ENCODE assay signal across 14 cellular contexts in the genomic region with DNA sequence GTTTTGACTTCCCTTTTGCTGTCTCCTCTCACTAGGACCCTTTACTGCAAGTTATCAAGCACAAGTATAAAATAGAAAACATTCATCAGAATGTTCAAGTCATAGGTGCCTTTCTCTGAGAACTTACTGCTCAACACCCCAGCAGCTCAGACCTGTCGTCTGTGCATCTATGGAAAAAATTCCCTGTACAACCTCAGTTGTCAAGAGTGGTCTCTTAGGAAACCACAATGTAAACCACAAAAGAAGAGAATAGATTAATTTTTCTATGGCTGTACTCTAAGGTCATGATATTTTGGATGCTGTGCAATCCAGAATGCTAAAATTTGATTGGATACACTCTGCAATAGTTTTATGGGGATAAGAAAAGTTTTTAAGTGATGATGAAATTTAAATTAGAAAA.
DNase-seq lines count a peak whose midpoint lies in the region; ATAC-seq, FAIRE-seq and TF ChIP-seq lines count a peak whose summit lies in the region.
"Had no signal": no experiment of that assay in that cellular context is flagged by ENCODE, and none has a peak within 500 bp of the region (broad histone marks: within the 10 kb centered on the region; RNA-seq: fewer than 3 reads in every experiment).

No MANE protein-coding gene starts in this region.

- peaks cover 25% of the 10 kb centered on the region for H3K79me2 ChIP-seq in neural progenitor cell (ENCODE audit: low read depth)

- ATAC-seq in CD8-positive, alpha-beta T cell: no peak
- ATAC-seq in HG02610 (IDR thresholded peaks at IDR 0.05; ENCODE audit: unreplicated experiment) (no peak), HG03039 (IDR thresholded peaks at IDR 0.05; ENCODE audit: unreplicated experiment) (no peak)
- ATAC-seq: HCT116, K562 had no signal

- TF ChIP-seq CTCF in CD8-positive, alpha-beta T cell (IDR thresholded peaks at IDR 0.05): no peak
- TF ChIP-seq CTCF in endodermal cell (conservative IDR thresholded peaks at IDR 0.05): no peak
- no peak for TF ChIP-seq CTCF in neural progenitor cell (IDR thresholded peaks at IDR 0.05)

- 94% methylated on average over 1 of the region's 1 CpG; no CpG with 5 or more reads in 1 of the 2 experiments for WGBS in endodermal cell (ENCODE audit: insufficient coverage in 1 of 2, insufficient read length in 1 of 2), 2 experiments

- intact Hi-C loops in CD8-positive, alpha-beta T cell (cut with DNase I, micrococcal nuclease): loop anchor here (2.0 to 10.0 kb wide), 8 partner anchors 13 to 1952 kb away; partner anchors contain the start of genes CCDC148 (in 1 of the 2), LY75 (in 1 of the 2), MARCHF7 (in 1 of the 2) and PKP4 (in 1 of the 2)

- no peak overlapping the region for H3K9ac ChIP-seq in endodermal cell (ENCODE audit: extremely low read depth, low read length, poor library complexity, severe bottlenecking)
- H3K9ac ChIP-seq in neural progenitor cell: no peak overlapping the region

- peaks cover 74% of the 10 kb centered on the region for H3K4me1 Mint-ChIP-seq in CD8-positive, alpha-beta T cell (ENCODE audit: low read depth)
- H3K4me1 Mint-ChIP-seq in endodermal cell (peaks cover 36% of the 10 kb centered on the region), neural progenitor cell (peaks cover 48% of the 10 kb centered on the region)

- no peaks in the 10 kb centered on the region for H3K9me3 Mint-ChIP-seq in CD8-positive, alpha-beta T cell
- H3K9me3 Mint-ChIP-seq in endodermal cell (no peaks in the 10 kb centered on the region), neural progenitor cell (no peaks in the 10 kb centered on the region)
- H3K9me3 Mint-ChIP-seq: dendritic cell treated with granulocyte-macrophage colony-stimulating factor and Interleukin-4, amounts not matched to agents 40 ng/mL and 50 ng/mL, for 4 days had no signal

- H3K36me3 Mint-ChIP-seq in CD8-positive, alpha-beta T cell: peaks cover 10% of the 10 kb centered on the region
- no peaks in the 10 kb centered on the region for H3K36me3 Mint-ChIP-seq in endodermal cell (ENCODE audit: low read depth)
- no peaks in the 10 kb centered on the region for H3K36me3 Mint-ChIP-seq in neural progenitor cell

- no peaks in the 10 kb centered on the region for H3K36me3 ChIP-seq in CD8-positive, alpha-beta T cell (ENCODE audit: insufficient read depth, low read length)
- H3K36me3 ChIP-seq in endodermal cell (ENCODE audit: control insufficient read depth, insufficient read depth, low read length) (no peaks in the 10 kb centered on the region), neural progenitor cell (no peaks in the 10 kb centered on the region)

- POLR2A ChIA-PET in CD8-positive, alpha-beta T cell (lab: Charles Lee): interaction anchor here (5.0 kb wide), 1 partner anchor 19 kb away, joined by 32 read pairs; no protein-coding TSS in a partner anchor

- no peaks in the 10 kb centered on the region for H3K9me3 ChIP-seq in CD8-positive, alpha-beta T cell (ENCODE audit: low read length)
- H3K9me3 ChIP-seq in endodermal cell (ENCODE audit: control insufficient read depth, low read length): no peaks in the 10 kb centered on the region
- H3K9me3 ChIP-seq in neural progenitor cell (ENCODE audit: low read depth): no peaks in the 10 kb centered on the region

- DNase-seq in CD8-positive, alpha-beta T cell: no peak
- DNase-seq in RCC 7860 (ENCODE audit: low spot score): no peak
- DNase-seq in endodermal cell: no peak
- no peak for DNase-seq in neural progenitor cell (ENCODE audit: low spot score)
- DNase-seq in DMS79 treated with DMSO at 0.1 percent for 48 hours (lab: John Stamatoyannopoulos, UW): no peak
- DNase-seq: activated gamma-delta T cell, head of caudate nucleus, mammary epithelial cell had no signal

- CTCF ChIA-PET in CD8-positive, alpha-beta T cell (lab: Charles Lee): no interaction called here

- H3K4me2 ChIP-seq in neural progenitor cell: no peak overlapping the region

- peak; percentile 46 for FAIRE-seq in RCC 7860 (lab: Jason Lieb, UNC)
- FAIRE-seq: GM12891, K562 had no signal

- peaks cover 24% of the 10 kb centered on the region for H4K20me1 ChIP-seq in neural progenitor cell (ENCODE audit: low read depth)

- peak overlapping the region; percentile 90 for H3K4me3 Mint-ChIP-seq in CD8-positive, alpha-beta T cell
- H3K4me3 Mint-ChIP-seq in endodermal cell: no peak overlapping the region
- H3K4me3 Mint-ChIP-seq in neural progenitor cell: peak overlapping the region; percentile 89
- H3K4me3 Mint-ChIP-seq: dendritic cell treated with granulocyte-macrophage colony-stimulating factor and Interleukin-4, amounts not matched to agents 40 ng/mL and 50 ng/mL, for 4 days had no signal

- H3K27ac ChIP-seq in CD8-positive, alpha-beta T cell (ENCODE audit: low read depth, low read length): no peak overlapping the region
- H3K27ac ChIP-seq in endodermal cell (ENCODE audit: low read depth, low read length) (no peak overlapping the region), neural progenitor cell (no peak overlapping the region)

- H3F3A ChIP-seq in neural progenitor cell (ENCODE audit: low read depth): peaks cover 39% of the 10 kb centered on the region

- H3K27me3 Mint-ChIP-seq in CD8-positive, alpha-beta T cell (ENCODE audit: low read depth): no peaks in the 10 kb centered on the region
- peaks cover 18% of the 10 kb centered on the region for H3K27me3 Mint-ChIP-seq in endodermal cell (ENCODE audit: insufficient read depth)
- peaks cover 23% of the 10 kb centered on the region for H3K27me3 Mint-ChIP-seq in neural progenitor cell (ENCODE audit: insufficient read depth, low read depth)
- H3K27me3 Mint-ChIP-seq: dendritic cell treated with granulocyte-macrophage colony-stimulating factor and Interleukin-4, amounts not matched to agents 40 ng/mL and 50 ng/mL, for 4 days had no signal

- H3K4me3 ChIP-seq in CD8-positive, alpha-beta T cell (ENCODE audit: low read depth, low read length): no peak overlapping the region
- H3K4me3 ChIP-seq in endodermal cell (ENCODE audit: low read length) (peak overlapping the region; percentile 83), neural progenitor cell (no peak overlapping the region)
- H3K4me3 ChIP-seq: K562 had no signal

- peak overlapping the region; percentile 60 for H3K27ac Mint-ChIP-seq in CD8-positive, alpha-beta T cell
- no peak overlapping the region for H3K27ac Mint-ChIP-seq in endodermal cell
- H3K27ac Mint-ChIP-seq in neural progenitor cell: no peak overlapping the region

- H3K4me1 ChIP-seq in CD8-positive, alpha-beta T cell (ENCODE audit: insufficient read depth, low read length): peaks cover 58% of the 10 kb centered on the region
- H3K4me1 ChIP-seq in endodermal cell (ENCODE audit: control insufficient read depth, insufficient read depth, low read length): peaks cover 9% of the 10 kb centered on the region
- peaks cover 8% of the 10 kb centered on the region for H3K4me1 ChIP-seq in neural progenitor cell

- H3K27me3 ChIP-seq in CD8-positive, alpha-beta T cell (ENCODE audit: insufficient read depth, low read length): no peaks in the 10 kb centered on the region
- H3K27me3 ChIP-seq in endodermal cell (ENCODE audit: control insufficient read depth, insufficient read depth, low read length, poor library complexity, severe bottlenecking): no peaks in the 10 kb centered on the region
- H3K27me3 ChIP-seq in neural progenitor cell: peaks cover 7% of the 10 kb centered on the region

- H2AFZ ChIP-seq in neural progenitor cell (replicated peaks): no peak overlapping the region
